In the genomic region with DNA sequence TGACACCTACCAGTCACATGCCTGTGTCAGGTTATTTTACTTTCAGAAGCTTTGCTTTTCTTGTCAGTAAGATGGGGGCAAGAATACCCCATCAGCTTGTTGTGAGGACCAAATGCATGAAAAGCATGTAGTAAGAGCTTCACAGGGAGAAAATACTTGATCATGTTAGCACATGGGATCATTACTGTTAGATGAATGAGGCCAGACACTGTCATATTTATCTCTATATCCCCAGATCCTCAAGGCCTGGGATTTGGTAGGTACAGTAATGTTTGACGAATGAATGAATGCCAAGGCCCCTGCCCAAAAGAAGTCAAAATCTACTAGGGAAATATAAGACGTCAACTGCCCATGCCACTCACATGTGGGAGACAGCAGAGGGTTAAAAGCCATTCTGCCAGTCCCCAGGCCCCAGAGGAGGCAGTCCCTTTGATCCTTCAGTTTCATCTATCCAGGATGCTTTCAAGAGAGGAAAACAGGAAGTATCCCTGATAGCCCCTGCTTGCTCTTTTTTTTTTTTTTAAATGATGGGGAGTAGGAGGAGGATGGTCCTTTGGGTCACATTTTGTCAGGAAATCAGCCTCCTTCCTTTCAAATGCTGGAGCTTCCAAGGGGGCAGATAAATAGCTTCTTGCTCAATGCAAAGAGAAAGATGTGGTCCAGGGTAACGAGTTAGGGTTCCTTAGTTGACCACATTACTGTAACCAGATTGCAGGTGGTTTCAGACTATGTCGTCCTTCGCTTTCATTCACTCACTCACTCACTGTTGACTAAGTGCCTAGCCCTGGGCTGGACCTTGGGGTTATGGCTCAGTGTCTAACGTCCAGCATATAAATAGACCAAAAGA, we compare ENCODE assay signal across 1 cellular context.
TF ChIP-seq lines count a peak whose summit lies in the region.

No MANE protein-coding gene starts in this region.

TF ChIP-seq in HepG2, 621 proteins besides CTCF, POLR2A, EP300 and RAD21 (continued from another document and continues in another):
- TF ChIP-seq, protein P1, sequence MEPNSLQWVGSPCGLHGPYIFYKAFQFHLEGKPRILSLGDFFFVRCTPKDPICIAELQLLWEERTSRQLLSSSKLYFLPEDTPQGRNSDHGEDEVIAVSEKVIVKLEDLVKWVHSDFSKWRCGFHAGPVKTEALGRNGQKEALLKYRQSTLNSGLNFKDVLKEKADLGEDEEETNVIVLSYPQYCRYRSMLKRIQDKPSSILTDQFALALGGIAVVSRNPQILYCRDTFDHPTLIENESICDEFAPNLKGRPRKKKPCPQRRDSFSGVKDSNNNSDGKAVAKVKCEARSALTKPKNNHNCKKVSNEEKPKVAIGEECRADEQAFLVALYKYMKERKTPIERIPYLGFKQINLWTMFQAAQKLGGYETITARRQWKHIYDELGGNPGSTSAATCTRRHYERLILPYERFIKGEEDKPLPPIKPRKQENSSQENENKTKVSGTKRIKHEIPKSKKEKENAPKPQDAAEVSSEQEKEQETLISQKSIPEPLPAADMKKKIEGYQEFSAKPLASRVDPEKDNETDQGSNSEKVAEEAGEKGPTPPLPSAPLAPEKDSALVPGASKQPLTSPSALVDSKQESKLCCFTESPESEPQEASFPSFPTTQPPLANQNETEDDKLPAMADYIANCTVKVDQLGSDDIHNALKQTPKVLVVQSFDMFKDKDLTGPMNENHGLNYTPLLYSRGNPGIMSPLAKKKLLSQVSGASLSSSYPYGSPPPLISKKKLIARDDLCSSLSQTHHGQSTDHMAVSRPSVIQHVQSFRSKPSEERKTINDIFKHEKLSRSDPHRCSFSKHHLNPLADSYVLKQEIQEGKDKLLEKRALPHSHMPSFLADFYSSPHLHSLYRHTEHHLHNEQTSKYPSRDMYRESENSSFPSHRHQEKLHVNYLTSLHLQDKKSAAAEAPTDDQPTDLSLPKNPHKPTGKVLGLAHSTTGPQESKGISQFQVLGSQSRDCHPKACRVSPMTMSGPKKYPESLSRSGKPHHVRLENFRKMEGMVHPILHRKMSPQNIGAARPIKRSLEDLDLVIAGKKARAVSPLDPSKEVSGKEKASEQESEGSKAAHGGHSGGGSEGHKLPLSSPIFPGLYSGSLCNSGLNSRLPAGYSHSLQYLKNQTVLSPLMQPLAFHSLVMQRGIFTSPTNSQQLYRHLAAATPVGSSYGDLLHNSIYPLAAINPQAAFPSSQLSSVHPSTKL (CRISPR knock-in tag; IDR thresholded peaks at IDR 0.05) = peak; percentile 95
- TF ChIP-seq NFKBIZ (CRISPR knock-in tag; IDR thresholded peaks at IDR 0.05) = peak; percentile 88
- TF ChIP-seq SATB2 (CRISPR knock-in tag; IDR thresholded peaks at IDR 0.05) = peak; percentile 91; the same call in 1 of the 2 replicates
- peak; percentile 75; the same call in 1 of the 2 replicates for TF ChIP-seq HMG20B (CRISPR knock-in tag; conservative IDR thresholded peaks at IDR 0.05)
- TF ChIP-seq, protein P2, sequence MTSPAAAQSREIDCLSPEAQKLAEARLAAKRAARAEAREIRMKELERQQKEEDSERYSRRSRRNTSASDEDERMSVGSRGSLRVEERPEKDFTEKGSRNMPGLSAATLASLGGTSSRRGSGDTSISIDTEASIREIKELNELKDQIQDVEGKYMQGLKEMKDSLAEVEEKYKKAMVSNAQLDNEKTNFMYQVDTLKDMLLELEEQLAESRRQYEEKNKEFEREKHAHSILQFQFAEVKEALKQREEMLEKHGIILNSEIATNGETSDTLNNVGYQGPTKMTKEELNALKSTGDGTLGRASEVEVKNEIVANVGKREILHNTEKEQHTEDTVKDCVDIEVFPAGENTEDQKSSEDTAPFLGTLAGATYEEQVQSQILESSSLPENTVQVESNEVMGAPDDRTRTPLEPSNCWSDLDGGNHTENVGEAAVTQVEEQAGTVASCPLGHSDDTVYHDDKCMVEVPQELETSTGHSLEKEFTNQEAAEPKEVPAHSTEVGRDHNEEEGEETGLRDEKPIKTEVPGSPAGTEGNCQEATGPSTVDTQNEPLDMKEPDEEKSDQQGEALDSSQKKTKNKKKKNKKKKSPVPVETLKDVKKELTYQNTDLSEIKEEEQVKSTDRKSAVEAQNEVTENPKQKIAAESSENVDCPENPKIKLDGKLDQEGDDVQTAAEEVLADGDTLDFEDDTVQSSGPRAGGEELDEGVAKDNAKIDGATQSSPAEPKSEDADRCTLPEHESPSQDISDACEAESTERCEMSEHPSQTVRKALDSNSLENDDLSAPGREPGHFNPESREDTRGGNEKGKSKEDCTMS (CRISPR knock-in tag; conservative IDR thresholded peaks at IDR 0.05) = no peak
- TF ChIP-seq, protein P3, sequence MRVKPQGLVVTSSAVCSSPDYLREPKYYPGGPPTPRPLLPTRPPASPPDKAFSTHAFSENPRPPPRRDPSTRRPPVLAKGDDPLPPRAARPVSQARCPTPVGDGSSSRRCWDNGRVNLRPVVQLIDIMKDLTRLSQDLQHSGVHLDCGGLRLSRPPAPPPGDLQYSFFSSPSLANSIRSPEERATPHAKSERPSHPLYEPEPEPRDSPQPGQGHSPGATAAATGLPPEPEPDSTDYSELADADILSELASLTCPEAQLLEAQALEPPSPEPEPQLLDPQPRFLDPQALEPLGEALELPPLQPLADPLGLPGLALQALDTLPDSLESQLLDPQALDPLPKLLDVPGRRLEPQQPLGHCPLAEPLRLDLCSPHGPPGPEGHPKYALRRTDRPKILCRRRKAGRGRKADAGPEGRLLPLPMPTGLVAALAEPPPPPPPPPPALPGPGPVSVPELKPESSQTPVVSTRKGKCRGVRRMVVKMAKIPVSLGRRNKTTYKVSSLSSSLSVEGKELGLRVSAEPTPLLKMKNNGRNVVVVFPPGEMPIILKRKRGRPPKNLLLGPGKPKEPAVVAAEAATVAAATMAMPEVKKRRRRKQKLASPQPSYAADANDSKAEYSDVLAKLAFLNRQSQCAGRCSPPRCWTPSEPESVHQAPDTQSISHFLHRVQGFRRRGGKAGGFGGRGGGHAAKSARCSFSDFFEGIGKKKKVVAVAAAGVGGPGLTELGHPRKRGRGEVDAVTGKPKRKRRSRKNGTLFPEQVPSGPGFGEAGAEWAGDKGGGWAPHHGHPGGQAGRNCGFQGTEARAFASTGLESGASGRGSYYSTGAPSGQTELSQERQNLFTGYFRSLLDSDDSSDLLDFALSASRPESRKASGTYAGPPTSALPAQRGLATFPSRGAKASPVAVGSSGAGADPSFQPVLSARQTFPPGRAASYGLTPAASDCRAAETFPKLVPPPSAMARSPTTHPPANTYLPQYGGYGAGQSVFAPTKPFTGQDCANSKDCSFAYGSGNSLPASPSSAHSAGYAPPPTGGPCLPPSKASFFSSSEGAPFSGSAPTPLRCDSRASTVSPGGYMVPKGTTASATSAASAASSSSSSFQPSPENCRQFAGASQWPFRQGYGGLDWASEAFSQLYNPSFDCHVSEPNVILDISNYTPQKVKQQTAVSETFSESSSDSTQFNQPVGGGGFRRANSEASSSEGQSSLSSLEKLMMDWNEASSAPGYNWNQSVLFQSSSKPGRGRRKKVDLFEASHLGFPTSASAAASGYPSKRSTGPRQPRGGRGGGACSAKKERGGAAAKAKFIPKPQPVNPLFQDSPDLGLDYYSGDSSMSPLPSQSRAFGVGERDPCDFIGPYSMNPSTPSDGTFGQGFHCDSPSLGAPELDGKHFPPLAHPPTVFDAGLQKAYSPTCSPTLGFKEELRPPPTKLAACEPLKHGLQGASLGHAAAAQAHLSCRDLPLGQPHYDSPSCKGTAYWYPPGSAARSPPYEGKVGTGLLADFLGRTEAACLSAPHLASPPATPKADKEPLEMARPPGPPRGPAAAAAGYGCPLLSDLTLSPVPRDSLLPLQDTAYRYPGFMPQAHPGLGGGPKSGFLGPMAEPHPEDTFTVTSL (CRISPR knock-in tag; IDR thresholded peaks at IDR 0.05; ENCODE audit: borderline replicate concordance) = peak; percentile 82; the same call in 1 of the 2 replicates
- TF ChIP-seq NFYB (CRISPR knock-in tag; IDR thresholded peaks at IDR 0.05) = no peak
- TF ChIP-seq ZSCAN29 (CRISPR knock-in tag; conservative IDR thresholded peaks at IDR 0.05) = no peak
- TF ChIP-seq, protein P4, sequence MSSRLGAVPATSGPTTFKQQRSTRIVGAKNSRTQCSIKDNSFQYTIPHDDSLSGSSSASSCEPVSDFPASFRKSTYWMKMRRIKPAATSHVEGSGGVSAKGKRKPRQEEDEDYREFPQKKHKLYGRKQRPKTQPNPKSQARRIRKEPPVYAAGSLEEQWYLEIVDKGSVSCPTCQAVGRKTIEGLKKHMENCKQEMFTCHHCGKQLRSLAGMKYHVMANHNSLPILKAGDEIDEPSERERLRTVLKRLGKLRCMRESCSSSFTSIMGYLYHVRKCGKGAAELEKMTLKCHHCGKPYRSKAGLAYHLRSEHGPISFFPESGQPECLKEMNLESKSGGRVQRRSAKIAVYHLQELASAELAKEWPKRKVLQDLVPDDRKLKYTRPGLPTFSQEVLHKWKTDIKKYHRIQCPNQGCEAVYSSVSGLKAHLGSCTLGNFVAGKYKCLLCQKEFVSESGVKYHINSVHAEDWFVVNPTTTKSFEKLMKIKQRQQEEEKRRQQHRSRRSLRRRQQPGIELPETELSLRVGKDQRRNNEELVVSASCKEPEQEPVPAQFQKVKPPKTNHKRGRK (CRISPR knock-in tag; IDR thresholded peaks at IDR 0.05) = peak; percentile 53; the same call in 1 of the 2 replicates
- TF ChIP-seq, protein P5, sequence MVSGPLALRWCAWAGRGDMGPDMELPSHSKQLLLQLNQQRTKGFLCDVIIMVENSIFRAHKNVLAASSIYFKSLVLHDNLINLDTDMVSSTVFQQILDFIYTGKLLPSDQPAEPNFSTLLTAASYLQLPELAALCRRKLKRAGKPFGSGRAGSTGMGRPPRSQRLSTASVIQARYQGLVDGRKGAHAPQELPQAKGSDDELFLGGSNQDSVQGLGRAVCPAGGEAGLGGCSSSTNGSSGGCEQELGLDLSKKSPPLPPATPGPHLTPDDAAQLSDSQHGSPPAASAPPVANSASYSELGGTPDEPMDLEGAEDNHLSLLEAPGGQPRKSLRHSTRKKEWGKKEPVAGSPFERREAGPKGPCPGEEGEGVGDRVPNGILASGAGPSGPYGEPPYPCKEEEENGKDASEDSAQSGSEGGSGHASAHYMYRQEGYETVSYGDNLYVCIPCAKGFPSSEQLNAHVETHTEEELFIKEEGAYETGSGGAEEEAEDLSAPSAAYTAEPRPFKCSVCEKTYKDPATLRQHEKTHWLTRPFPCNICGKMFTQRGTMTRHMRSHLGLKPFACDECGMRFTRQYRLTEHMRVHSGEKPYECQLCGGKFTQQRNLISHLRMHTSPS (CRISPR knock-in tag; IDR thresholded peaks at IDR 0.05; ENCODE audit: low read depth) = peak; percentile 96
- peak; percentile 84 for TF ChIP-seq ELF1 (CRISPR knock-in tag; IDR thresholded peaks at IDR 0.05)
- TF ChIP-seq SIN3A (IDR thresholded peaks at IDR 0.05; ENCODE audit: borderline replicate concordance, low read depth, low read length) = 0 out of 2 replicates have a peak, but pooled peaks have one; percentile 26
- peak; percentile 65; the same call in 1 of the 2 replicates for TF ChIP-seq ZNF792 (CRISPR knock-in tag; IDR thresholded peaks at IDR 0.05)
- TF ChIP-seq KAT8 (CRISPR knock-in tag; IDR thresholded peaks at IDR 0.05) = peak; percentile 77
- TF ChIP-seq ZNF350 (CRISPR knock-in tag; IDR thresholded peaks at IDR 0.05; ENCODE audit: borderline replicate concordance, low read depth) = no peak
- TF ChIP-seq HNF4G (IDR thresholded peaks at IDR 0.05; ENCODE audit: borderline replicate concordance, low read depth, low read length) = 0 out of 2 replicates have a peak, but pooled peaks have one; percentile 12
- peak; percentile 83; the same call in 1 of the 2 replicates for TF ChIP-seq HNF4G (CRISPR knock-in tag; IDR thresholded peaks at IDR 0.05; ENCODE audit: borderline replicate concordance, low read depth)
- TF ChIP-seq, protein P6, sequence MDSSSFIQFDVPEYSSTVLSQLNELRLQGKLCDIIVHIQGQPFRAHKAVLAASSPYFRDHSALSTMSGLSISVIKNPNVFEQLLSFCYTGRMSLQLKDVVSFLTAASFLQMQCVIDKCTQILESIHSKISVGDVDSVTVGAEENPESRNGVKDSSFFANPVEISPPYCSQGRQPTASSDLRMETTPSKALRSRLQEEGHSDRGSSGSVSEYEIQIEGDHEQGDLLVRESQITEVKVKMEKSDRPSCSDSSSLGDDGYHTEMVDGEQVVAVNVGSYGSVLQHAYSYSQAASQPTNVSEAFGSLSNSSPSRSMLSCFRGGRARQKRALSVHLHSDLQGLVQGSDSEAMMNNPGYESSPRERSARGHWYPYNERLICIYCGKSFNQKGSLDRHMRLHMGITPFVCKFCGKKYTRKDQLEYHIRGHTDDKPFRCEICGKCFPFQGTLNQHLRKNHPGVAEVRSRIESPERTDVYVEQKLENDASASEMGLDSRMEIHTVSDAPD (CRISPR knock-in tag; IDR thresholded peaks at IDR 0.05) = no peak
- TF ChIP-seq GATAD1 (CRISPR knock-in tag; IDR thresholded peaks at IDR 0.05) = peak; percentile 69; the same call in 1 of the 2 replicates
- TF ChIP-seq, protein P7, sequence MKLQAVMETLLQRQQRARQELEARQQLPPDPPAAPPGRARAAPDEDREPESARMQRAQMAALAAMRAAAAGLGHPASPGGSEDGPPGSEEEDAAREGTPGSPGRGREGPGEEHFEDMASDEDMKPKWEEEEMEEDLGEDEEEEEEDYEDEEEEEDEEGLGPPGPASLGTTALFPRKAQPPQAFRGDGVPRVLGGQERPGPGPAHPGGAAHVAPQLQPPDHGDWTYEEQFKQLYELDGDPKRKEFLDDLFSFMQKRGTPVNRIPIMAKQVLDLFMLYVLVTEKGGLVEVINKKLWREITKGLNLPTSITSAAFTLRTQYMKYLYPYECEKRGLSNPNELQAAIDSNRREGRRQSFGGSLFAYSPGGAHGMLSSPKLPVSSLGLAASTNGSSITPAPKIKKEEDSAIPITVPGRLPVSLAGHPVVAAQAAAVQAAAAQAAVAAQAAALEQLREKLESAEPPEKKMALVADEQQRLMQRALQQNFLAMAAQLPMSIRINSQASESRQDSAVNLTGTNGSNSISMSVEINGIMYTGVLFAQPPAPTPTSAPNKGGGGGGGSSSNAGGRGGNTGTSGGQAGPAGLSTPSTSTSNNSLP (IDR thresholded peaks at IDR 0.05; ENCODE audit: low read depth, low read length) = peak; percentile 48
- peak; percentile 48; the same call in 1 of the 2 replicates for TF ChIP-seq ZNF460 (CRISPR knock-in tag; IDR thresholded peaks at IDR 0.05; ENCODE audit: borderline replicate concordance)
- TF ChIP-seq TBX2 (CRISPR knock-in tag; IDR thresholded peaks at IDR 0.05; ENCODE audit: borderline replicate concordance) = peak; percentile 35; the same call in 1 of the 2 replicates
- TF ChIP-seq ZFX (CRISPR knock-in tag; IDR thresholded peaks at IDR 0.05; ENCODE audit: low read depth) = peak; percentile 43; the same call in 1 of the 2 replicates
